Comparison of ENCODE assay signal across 1 cellular context in the genomic region with DNA sequence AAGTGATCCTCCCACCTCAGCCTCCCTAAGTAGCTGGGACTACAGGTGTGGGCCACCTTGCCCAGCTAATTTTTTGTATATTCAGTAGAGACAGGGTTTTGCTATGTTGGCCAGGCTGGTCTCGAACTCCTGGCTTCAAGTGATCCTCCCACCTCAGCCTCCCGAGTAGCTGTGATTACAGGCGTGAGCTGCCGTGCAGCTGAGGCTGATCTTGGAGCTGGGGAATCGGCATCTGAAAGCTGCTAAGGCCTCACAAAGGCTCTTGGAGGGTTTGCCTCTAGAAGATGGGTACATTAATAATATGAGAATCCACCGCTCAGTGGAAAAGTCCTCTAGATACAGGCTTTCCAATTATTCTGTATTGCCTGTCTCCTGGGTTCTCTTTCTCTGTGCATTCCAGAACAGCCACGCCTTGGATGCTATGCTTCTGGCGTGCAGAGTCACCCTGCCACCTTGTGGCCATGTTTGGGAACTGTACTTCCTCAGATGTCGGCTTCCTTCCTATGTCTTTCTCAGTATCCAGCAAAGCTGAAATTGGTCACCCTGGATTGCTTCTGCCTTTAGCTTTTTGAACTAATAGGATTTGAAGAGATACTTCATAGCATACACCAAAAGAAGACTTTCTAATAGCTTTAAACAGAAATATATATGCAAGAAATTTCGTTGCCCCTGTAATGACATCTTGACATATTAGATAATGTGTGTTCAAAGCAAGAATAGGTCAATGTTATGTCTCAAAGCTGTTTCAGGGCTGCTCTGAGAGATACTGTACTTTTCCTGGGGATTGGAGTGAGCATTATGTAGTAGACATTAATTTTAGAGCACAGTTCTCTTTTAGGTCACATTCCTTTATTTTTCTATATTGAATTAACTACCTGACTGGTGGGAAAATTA.
TF ChIP-seq lines count a peak whose summit lies in the region.

No MANE protein-coding gene starts in this region.

TF ChIP-seq in HepG2, 621 proteins besides CTCF, POLR2A, EP300 and RAD21 (continued from another document):
- TF ChIP-seq, protein P1, sequence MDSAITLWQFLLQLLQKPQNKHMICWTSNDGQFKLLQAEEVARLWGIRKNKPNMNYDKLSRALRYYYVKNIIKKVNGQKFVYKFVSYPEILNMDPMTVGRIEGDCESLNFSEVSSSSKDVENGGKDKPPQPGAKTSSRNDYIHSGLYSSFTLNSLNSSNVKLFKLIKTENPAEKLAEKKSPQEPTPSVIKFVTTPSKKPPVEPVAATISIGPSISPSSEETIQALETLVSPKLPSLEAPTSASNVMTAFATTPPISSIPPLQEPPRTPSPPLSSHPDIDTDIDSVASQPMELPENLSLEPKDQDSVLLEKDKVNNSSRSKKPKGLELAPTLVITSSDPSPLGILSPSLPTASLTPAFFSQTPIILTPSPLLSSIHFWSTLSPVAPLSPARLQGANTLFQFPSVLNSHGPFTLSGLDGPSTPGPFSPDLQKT (CRISPR knock-in tag; IDR thresholded peaks at IDR 0.05; ENCODE audit: borderline replicate concordance), result no peak
- TF ChIP-seq IRF2 (CRISPR knock-in tag; IDR thresholded peaks at IDR 0.05) (0 out of 2 replicates have a peak, but pooled peaks have one; percentile 40), EEA1 (CRISPR knock-in tag; IDR thresholded peaks at IDR 0.05; ENCODE audit: borderline replicate concordance) (no peak), TOPORS (CRISPR knock-in tag; IDR thresholded peaks at IDR 0.05) (no peak), MYNN (CRISPR knock-in tag; IDR thresholded peaks at IDR 0.05; ENCODE audit: low read depth) (no peak), SMC3 (IDR thresholded peaks at IDR 0.05; ENCODE audit: low read length) (peak; percentile 99), NR0B2 (CRISPR knock-in tag; IDR thresholded peaks at IDR 0.05) (no peak), ZNF780A (CRISPR knock-in tag; IDR thresholded peaks at IDR 0.05) (no peak), HES4 (CRISPR knock-in tag; IDR thresholded peaks at IDR 0.05; ENCODE audit: borderline replicate concordance) (no peak), HNRNPUL1 (IDR thresholded peaks at IDR 0.05; ENCODE audit: low read depth, low read length) (no peak), MTERF4 (CRISPR knock-in tag; IDR thresholded peaks at IDR 0.05) (no peak), ZNF260 (CRISPR knock-in tag; IDR thresholded peaks at IDR 0.05; ENCODE audit: borderline replicate concordance, low read depth) (no peak)
- TF ChIP-seq, protein P2, sequence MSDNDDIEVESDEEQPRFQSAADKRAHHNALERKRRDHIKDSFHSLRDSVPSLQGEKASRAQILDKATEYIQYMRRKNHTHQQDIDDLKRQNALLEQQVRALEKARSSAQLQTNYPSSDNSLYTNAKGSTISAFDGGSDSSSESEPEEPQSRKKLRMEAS (IDR thresholded peaks at IDR 0.05), result no peak
- TF ChIP-seq, protein P3, sequence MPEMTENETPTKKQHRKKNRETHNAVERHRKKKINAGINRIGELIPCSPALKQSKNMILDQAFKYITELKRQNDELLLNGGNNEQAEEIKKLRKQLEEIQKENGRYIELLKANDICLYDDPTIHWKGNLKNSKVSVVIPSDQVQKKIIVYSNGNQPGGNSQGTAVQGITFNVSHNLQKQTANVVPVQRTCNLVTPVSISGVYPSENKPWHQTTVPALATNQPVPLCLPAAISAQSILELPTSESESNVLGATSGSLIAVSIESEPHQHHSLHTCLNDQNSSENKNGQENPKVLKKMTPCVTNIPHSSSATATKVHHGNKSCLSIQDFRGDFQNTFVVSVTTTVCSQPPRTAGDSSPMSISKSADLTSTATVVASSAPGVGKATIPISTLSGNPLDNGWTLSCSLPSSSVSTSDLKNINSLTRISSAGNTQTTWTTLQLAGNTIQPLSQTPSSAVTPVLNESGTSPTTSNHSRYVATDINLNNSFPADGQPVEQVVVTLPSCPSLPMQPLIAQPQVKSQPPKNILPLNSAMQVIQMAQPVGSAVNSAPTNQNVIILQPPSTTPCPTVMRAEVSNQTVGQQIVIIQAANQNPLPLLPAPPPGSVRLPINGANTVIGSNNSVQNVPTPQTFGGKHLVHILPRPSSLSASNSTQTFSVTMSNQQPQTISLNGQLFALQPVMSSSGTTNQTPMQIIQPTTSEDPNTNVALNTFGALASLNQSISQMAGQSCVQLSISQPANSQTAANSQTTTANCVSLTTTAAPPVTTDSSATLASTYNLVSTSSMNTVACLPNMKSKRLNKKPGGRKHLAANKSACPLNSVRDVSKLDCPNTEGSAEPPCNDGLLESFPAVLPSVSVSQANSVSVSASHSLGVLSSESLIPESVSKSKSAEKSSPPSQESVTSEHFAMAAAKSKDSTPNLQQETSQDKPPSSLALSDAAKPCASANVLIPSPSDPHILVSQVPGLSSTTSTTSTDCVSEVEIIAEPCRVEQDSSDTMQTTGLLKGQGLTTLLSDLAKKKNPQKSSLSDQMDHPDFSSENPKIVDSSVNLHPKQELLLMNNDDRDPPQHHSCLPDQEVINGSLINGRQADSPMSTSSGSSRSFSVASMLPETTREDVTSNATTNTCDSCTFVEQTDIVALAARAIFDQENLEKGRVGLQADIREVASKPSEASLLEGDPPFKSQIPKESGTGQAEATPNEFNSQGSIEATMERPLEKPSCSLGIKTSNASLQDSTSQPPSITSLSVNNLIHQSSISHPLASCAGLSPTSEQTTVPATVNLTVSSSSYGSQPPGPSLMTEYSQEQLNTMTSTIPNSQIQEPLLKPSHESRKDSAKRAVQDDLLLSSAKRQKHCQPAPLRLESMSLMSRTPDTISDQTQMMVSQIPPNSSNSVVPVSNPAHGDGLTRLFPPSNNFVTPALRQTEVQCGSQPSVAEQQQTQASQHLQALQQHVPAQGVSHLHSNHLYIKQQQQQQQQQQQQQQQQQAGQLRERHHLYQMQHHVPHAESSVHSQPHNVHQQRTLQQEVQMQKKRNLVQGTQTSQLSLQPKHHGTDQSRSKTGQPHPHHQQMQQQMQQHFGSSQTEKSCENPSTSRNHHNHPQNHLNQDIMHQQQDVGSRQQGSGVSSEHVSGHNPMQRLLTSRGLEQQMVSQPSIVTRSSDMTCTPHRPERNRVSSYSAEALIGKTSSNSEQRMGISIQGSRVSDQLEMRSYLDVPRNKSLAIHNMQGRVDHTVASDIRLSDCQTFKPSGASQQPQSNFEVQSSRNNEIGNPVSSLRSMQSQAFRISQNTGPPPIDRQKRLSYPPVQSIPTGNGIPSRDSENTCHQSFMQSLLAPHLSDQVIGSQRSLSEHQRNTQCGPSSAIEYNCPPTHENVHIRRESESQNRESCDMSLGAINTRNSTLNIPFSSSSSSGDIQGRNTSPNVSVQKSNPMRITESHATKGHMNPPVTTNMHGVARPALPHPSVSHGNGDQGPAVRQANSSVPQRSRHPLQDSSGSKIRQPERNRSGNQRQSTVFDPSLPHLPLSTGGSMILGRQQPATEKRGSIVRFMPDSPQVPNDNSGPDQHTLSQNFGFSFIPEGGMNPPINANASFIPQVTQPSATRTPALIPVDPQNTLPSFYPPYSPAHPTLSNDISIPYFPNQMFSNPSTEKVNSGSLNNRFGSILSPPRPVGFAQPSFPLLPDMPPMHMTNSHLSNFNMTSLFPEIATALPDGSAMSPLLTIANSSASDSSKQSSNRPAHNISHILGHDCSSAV (CRISPR knock-in tag; IDR thresholded peaks at IDR 0.05; ENCODE audit: borderline replicate concordance), result no peak
